In genomic region chrX:12443534-12444098, GRCh38 we compare ENCODE assay signal across 1 cellular context.
TF ChIP-seq lines count a peak whose summit lies in the region.

No MANE protein-coding gene starts in this region.

TF ChIP-seq in GM23338, 12 proteins besides CTCF, POLR2A, EP300 and RAD21 (continued from another document):
- TF ChIP-seq REST (IDR thresholded peaks at IDR 0.05; ENCODE audit: unreplicated experiment), result no peak
- no peak for TF ChIP-seq ZNF331 (CRISPR knock-in tag; IDR thresholded peaks at IDR 0.05; ENCODE audit: low read depth)
- no peak for TF ChIP-seq STAT1 (IDR thresholded peaks at IDR 0.05; ENCODE audit: unreplicated experiment)
